Comparison of ENCODE assay signal across 11 cellular contexts in the genomic region with DNA sequence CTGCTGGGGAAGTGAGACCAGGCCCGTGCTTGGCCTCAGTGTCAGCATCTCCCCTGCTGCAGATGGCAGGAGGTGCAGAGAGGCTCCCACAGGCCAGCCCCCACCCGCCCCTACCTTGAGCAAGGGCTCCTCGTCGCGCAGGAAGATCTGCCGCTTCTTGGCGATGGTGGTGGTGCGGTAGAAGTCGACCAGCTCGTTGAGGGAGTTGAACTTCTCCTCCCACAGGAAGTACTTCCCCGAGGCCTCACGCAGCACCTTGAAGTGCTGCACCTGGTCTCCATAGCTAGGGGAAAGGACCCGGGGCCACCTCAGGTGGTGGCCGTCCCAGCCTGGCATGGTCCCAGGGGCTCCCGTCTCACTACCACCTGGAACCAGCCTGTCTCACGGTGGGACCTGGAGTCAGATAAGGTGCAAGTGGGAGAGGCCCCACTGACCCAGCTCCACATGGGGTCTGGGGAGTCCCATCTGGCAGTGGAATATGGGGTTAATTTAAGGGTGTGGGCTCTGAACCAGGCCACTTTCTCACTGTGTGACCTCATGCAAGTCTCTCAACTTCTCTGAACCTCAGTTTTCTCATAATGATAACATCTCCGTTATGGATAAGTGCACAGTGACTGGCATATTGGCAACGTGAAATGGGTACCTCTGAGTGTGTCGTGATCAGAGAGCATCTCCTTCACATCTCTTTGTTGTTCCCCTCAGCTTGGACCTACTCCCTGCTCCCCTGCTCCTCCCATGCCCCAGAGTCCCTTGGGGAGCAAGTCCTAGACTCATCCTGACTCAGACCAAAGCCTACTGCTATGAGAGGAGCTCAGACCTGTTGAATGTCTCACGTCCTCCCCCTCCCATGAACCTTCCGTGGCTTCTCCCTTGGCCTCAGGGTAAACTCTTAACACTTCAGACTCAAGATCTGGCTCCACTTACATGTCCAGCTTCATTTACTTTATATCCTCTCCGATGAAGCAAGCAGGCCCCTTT. TPM values are rescaled to one million over a fixed set of nuclear protein-coding genes. Genes with fewer than 3 reads are reported as not detected.
A peak's percentile ranks its signal among the peaks of the same experiment; 100 is the strongest.
DNase-seq lines count a peak whose midpoint lies in the region; ATAC-seq and TF ChIP-seq lines count a peak whose summit lies in the region.
"Had no signal": no experiment of that assay in that cellular context is flagged by ENCODE, and none has a peak within 500 bp of the region (broad histone marks: within the 10 kb centered on the region; RNA-seq: fewer than 3 reads in every experiment).

No MANE protein-coding gene starts in this region.

- TF ChIP-seq POLR2A in suprapubic skin (IDR thresholded peaks at IDR 0.05) (no peak), prostate gland (IDR thresholded peaks at IDR 0.05) (no peak)

- H3K36me3 Mint-ChIP-seq in activated naive CD4-positive, alpha-beta T cell treated with anti-CD3 and anti-CD28 coated beads for 36 hours (ENCODE audit: low read depth), result peaks cover 10% of the 10 kb centered on the region
- no peaks in the 10 kb centered on the region for H3K36me3 Mint-ChIP-seq in activated T-cell treated with anti-CD3 and anti-CD28 coated beads, Interleukin-2, amount 50 U/mL, for 72 hours (ENCODE audit: insufficient read depth in 2 of 2)

- H3K4me1 ChIP-seq in right cardiac atrium (ENCODE audit: control insufficient read depth, insufficient read depth, low read length) (no peaks in the 10 kb centered on the region), suprapubic skin (no peaks in the 10 kb centered on the region), prostate gland (replicated peaks) (no peaks in the 10 kb centered on the region)

- H3K36me3 ChIP-seq in suprapubic skin (no peaks in the 10 kb centered on the region), prostate gland (no peaks in the 10 kb centered on the region)
- H3K36me3 ChIP-seq: BE2C had no signal

- intact Hi-C loops in activated naive CD4-positive, alpha-beta T cell treated with anti-CD3 and anti-CD28 coated beads for 36 hours (cut with micrococcal nuclease), result no loop called here
- intact Hi-C loops in right cardiac atrium (cut with DNase I) (no loop called here), prostate gland (cut with DNase I) (no loop called here)

- H3K27ac ChIP-seq in right cardiac atrium (ENCODE audit: low read length) (no peak overlapping the region), suprapubic skin (no peak overlapping the region), prostate gland (no peak overlapping the region)

- H3K9me3 Mint-ChIP-seq in activated naive CD4-positive, alpha-beta T cell treated with anti-CD3 and anti-CD28 coated beads for 36 hours, result no peaks in the 10 kb centered on the region
- no peaks in the 10 kb centered on the region for H3K9me3 Mint-ChIP-seq in activated T-cell treated with anti-CD3 and anti-CD28 coated beads, Interleukin-2, amount 50 U/mL, for 72 hours
- H3K9me3 Mint-ChIP-seq: central memory CD8-positive, alpha-beta T cell had no signal

- H3K9me3 ChIP-seq in right cardiac atrium (ENCODE audit: control insufficient read depth, low read length) (no peaks in the 10 kb centered on the region), suprapubic skin (no peaks in the 10 kb centered on the region), prostate gland (no peaks in the 10 kb centered on the region)
- H3K9me3 ChIP-seq: BE2C had no signal

- peak overlapping the region; percentile 77 for H3K27ac Mint-ChIP-seq in activated naive CD4-positive, alpha-beta T cell treated with anti-CD3 and anti-CD28 coated beads for 36 hours
- H3K27ac Mint-ChIP-seq in activated T-cell treated with anti-CD3 and anti-CD28 coated beads, Interleukin-2, amount 50 U/mL, for 72 hours, result no peak overlapping the region

- TF ChIP-seq EP300 in suprapubic skin (IDR thresholded peaks at IDR 0.05), result no peak

- peak; percentile 48 to 65 for ATAC-seq in activated T-cell treated with anti-CD3 and anti-CD28 coated beads, Interleukin-2, amount 50 U/mL, for 72 hours (replicated peaks in 1 of 2)
- ATAC-seq in right cardiac atrium, result no peak

- H3K27me3 Mint-ChIP-seq in activated naive CD4-positive, alpha-beta T cell treated with anti-CD3 and anti-CD28 coated beads for 36 hours (ENCODE audit: low read depth), result no peaks in the 10 kb centered on the region
- no peaks in the 10 kb centered on the region for H3K27me3 Mint-ChIP-seq in activated T-cell treated with anti-CD3 and anti-CD28 coated beads, Interleukin-2, amount 50 U/mL, for 72 hours (ENCODE audit: low read depth)
- H3K27me3 Mint-ChIP-seq: central memory CD8-positive, alpha-beta T cell had no signal

- H3K4me3 ChIP-seq in right cardiac atrium (ENCODE audit: low read length) (no peak overlapping the region), suprapubic skin (no peak overlapping the region), prostate gland (no peak overlapping the region)

- H3K27me3 ChIP-seq in right cardiac atrium (ENCODE audit: control insufficient read depth, insufficient read depth) (no peaks in the 10 kb centered on the region), suprapubic skin (no peaks in the 10 kb centered on the region), prostate gland (replicated peaks; ENCODE audit: insufficient read depth) (no peaks in the 10 kb centered on the region)
- H3K27me3 ChIP-seq: BE2C had no signal

- WGBS in right cardiac atrium, result 82% methylated on average over 22 of the region's 22 CpGs
- WGBS in suprapubic skin, result 73% methylated on average over 11 of the region's 22 CpGs
- 77% methylated on average over 22 of the region's 22 CpGs for WGBS in prostate gland

- H3K4me3 Mint-ChIP-seq in activated naive CD4-positive, alpha-beta T cell treated with anti-CD3 and anti-CD28 coated beads for 36 hours, result peak overlapping the region; percentile 2
- H3K4me3 Mint-ChIP-seq in activated T-cell treated with anti-CD3 and anti-CD28 coated beads, Interleukin-2, amount 50 U/mL, for 72 hours, result peak overlapping the region in 1 of 2 donors; percentile 53
- H3K4me3 Mint-ChIP-seq: central memory CD8-positive, alpha-beta T cell had no signal

- H3K4me1 Mint-ChIP-seq in activated naive CD4-positive, alpha-beta T cell treated with anti-CD3 and anti-CD28 coated beads for 36 hours (ENCODE audit: low read depth), result peaks cover 13% of the 10 kb centered on the region
- H3K4me1 Mint-ChIP-seq in activated T-cell treated with anti-CD3 and anti-CD28 coated beads, Interleukin-2, amount 50 U/mL, for 72 hours (ENCODE audit: low read depth), result peaks cover 15% of the 10 kb centered on the region

- CTCF ChIA-PET in activated naive CD4-positive, alpha-beta T cell treated with anti-CD3 and anti-CD28 coated beads for 36 hours (lab: Charles Lee), result interaction anchor here (0.7 to 6.7 kb wide), 3 partner anchors 65 to 207 kb away, joined by 3 to 32 read pairs (median 3); no protein-coding TSS in a partner anchor

- peak; percentile 53 for DNase-seq in activated naive CD4-positive, alpha-beta T cell treated with anti-CD3 and anti-CD28 coated beads for 36 hours
- no peak for DNase-seq in activated naive CD4-positive, alpha-beta T cell treated with Interleukin-2 at 50 U/mL for 16 hours
- no peak for DNase-seq in activated T-cell treated with anti-CD3 and anti-CD28 coated beads, Interleukin-2, amount 50 U/mL, for 72 hours
- DNase-seq in right cardiac atrium, result peak; percentile 10 to 50 (median 40)
- peak; percentile 58 to 76 for DNase-seq in suprapubic skin (ENCODE audit: low spot score in 2 of 2)
- no peak for DNase-seq in prostate gland (ENCODE audit: low spot score)
- DNase-seq in mesenteric fat pad (ENCODE audit: low spot score), result no peak
- no peak for DNase-seq in OCI-M2 (lab: John Stamatoyannopoulos, UW; ENCODE audit: unreplicated experiment)
- DNase-seq: BE2C, NCI-H1048 had no signal

- TF ChIP-seq CTCF in suprapubic skin (IDR thresholded peaks at IDR 0.05) (no peak), prostate gland (IDR thresholded peaks at IDR 0.05) (no peak)

RNA-seq across cellular contexts. Expression of a gene that starts 19.8 kb away (rescaled TPM):
- total RNA-seq in activated naive CD4-positive, alpha-beta T cell treated with anti-CD3 and anti-CD28 coated beads for 36 hours, result 10 to 100 TPM; 10.6 TPM
- total RNA-seq in activated T-cell treated with anti-CD3 and anti-CD28 coated beads, Interleukin-2, amount 50 U/mL, for 72 hours, result 10 to 100 TPM; 10.9 to 11.3 TPM
- 10 to 100 TPM; 27.7 to 40.2 (median 30.3) TPM for total RNA-seq in right cardiac atrium
- 18.7 TPM for polyA plus RNA-seq in right cardiac atrium
- 100 to 1,000 TPM; 205 to 261 (median 210) TPM for total RNA-seq in suprapubic skin
- 1 to 10 TPM; 7.3 to 9.5 TPM for total RNA-seq in prostate gland
- total RNA-seq in mesenteric fat pad, result 8.9 TPM

RNA-seq across cellular contexts. Expression of a gene that starts 22.4 kb away (rescaled TPM):
- 1 to 10 TPM; 8.1 to 9.1 TPM for total RNA-seq in activated naive CD4-positive, alpha-beta T cell treated with anti-CD3 and anti-CD28 coated beads for 36 hours
- 10 to 100 TPM in 1 of 2 donors, 1 to 10 TPM in 1; 9.7 to 15.9 TPM for total RNA-seq in activated T-cell treated with anti-CD3 and anti-CD28 coated beads, Interleukin-2, amount 50 U/mL, for 72 hours
- 1 to 10 TPM; 2.8 to 4.1 (median 3.6) TPM for total RNA-seq in right cardiac atrium
- polyA plus RNA-seq in right cardiac atrium, result 2.3 TPM
- 1 to 10 TPM; 1.1 to 3.1 (median 1.9) TPM for total RNA-seq in suprapubic skin
- total RNA-seq in prostate gland, result 10 to 100 TPM in 1 of 2 donors, under 1 TPM in 1; 0.27 to 11.1 TPM
- 5.9 TPM for total RNA-seq in mesenteric fat pad

Comparison
In these comparisons a context has a peak if more than half of its experiments do, and no peak if none do; other contexts are left out.
1. DNase-seq: peak in activated naive CD4-positive, alpha-beta T cell treated with anti-CD3 and anti-CD28 coated beads for 36 hours (single experiment), right cardiac atrium (3 of 3) and suprapubic skin (2 of 2); none in activated naive CD4-positive, alpha-beta T cell treated with Interleukin-2 at 50 U/mL for 16 hours (single experiment), activated T-cell treated with anti-CD3 and anti-CD28 coated beads, Interleukin-2, amount 50 U/mL, for 72 hours (0 of 2), prostate gland (single experiment), mesenteric fat pad (single experiment) and OCI-M2 (single experiment).
2. ATAC-seq: peak in activated T-cell treated with anti-CD3 and anti-CD28 coated beads, Interleukin-2, amount 50 U/mL, for 72 hours (2 of 2); none in right cardiac atrium (0 of 2).
3. RNA of a gene that starts 19.8 kb away (total RNA-seq): 205 to 261 TPM in suprapubic skin; 27.7 to 40.2 TPM in right cardiac atrium, 10.9 to 11.3 TPM in activated T-cell treated with anti-CD3 and anti-CD28 coated beads, Interleukin-2, amount 50 U/mL, for 72 hours, 10.6 TPM in activated naive CD4-positive, alpha-beta T cell treated with anti-CD3 and anti-CD28 coated beads for 36 hours, 7.3 to 9.5 TPM in prostate gland and 8.9 TPM in mesenteric fat pad (single experiment); every median in the first group is over 4 times any median in the second.